In genomic region chr2:135093685-135094340, GRCh38 we compare ENCODE assay signal across 27 cellular contexts. TPM values are rescaled to one million over a fixed set of nuclear protein-coding genes. Genes with fewer than 3 reads are reported as not detected.
DNase-seq lines count a peak whose midpoint lies in the region; ATAC-seq, FAIRE-seq and TF ChIP-seq lines count a peak whose summit lies in the region.
"Had no signal": no experiment of that assay in that cellular context is flagged by ENCODE, and none has a peak within 500 bp of the region (broad histone marks: within the 10 kb centered on the region; RNA-seq: fewer than 3 reads in every experiment).

No MANE protein-coding gene starts in this region.

- no peak for TF ChIP-seq POLR2A in transverse colon (IDR thresholded peaks at IDR 0.05)

- in situ Hi-C loops in transverse colon (cut with MboI; ENCODE audit: low pct_ligation_motif_present in 1 of 4, low pct_unique_long_range_greater_than_20kb in 1 of 4, low sequenced_read_pairs in 3 of 4) = no loop called here

- ATAC-seq in HG03460 (IDR thresholded peaks at IDR 0.05; ENCODE audit: unreplicated experiment) = no peak
- ATAC-seq: lower lobe of right lung had no signal

- peaks cover 0 to 45% (median 24%) of the 10 kb centered on the region in 4 donors for H3K4me1 ChIP-seq in transverse colon
- H3K4me1 ChIP-seq: BLaER1, lower lobe of right lung, SJSA1 had no signal

- peaks cover 0 to 7% of the 10 kb centered on the region in 2 donors for H3K9me3 ChIP-seq in transverse colon
- H3K9me3 ChIP-seq: lower lobe of right lung, Peyer's patch, SJSA1 had no signal

- FAIRE-seq in endometrium (lab: Jason Lieb, UNC) = peak; percentile 41
- FAIRE-seq: H1 had no signal

- no peaks in the 10 kb centered on the region for H3K36me3 ChIP-seq in transverse colon

- intact Hi-C loops in transverse colon (cut with DNase I; ENCODE audit: low total_unique reads) = no loop called here

- peak overlapping the region; percentile 32 to 45 (median 38) for H3K27ac ChIP-seq in transverse colon
- H3K27ac ChIP-seq: BLaER1, cardiac muscle cell, KMS-11, lower lobe of right lung, SJSA1 had no signal

- 67 to 73% methylated on average over 3 of the region's 3 CpGs for WGBS in transverse colon (ENCODE audit: low coverage in 1 of 2), 2 donors

- no peak for TF ChIP-seq EP300 in transverse colon (IDR thresholded peaks at IDR 0.05; ENCODE audit: low read depth)

- no peaks in the 10 kb centered on the region for H3K27me3 ChIP-seq in transverse colon
- H3K27me3 ChIP-seq: BLaER1, cardiac muscle cell, Peyer's patch, SJSA1 had no signal

- TF ChIP-seq CTCF in transverse colon (IDR thresholded peaks at IDR 0.05) = no peak

- DNase-seq in NCI-H748 (lab: John Stamatoyannopoulos, UW; ENCODE audit: unreplicated experiment) (peak; percentile 10), NCI-H748 treated with DMSO at 0.1 percent for 48 hours (lab: John Stamatoyannopoulos, UW) (no peak), NCI-H774 (lab: John Stamatoyannopoulos, UW) (peak; percentile 29), transverse colon (no peak), GM19240 (ENCODE audit: insufficient read length, low spot score) (no peak), NCI-H446 (lab: John Stamatoyannopoulos, UW) (no peak)
- DNase-seq: activated naive CD4-positive, alpha-beta T cell; activated T-cell treated with anti-CD3 and anti-CD28 coated beads, Interleukin-2, amount 50 U/mL, for 1 hour; amygdala; dermis blood vessel endothelial cell; hypothalamus; lower lobe of right lung; NCI-H2029; posterior cingulate gyrus had no signal

- H3K4me3 ChIP-seq in transverse colon = no peak overlapping the region
- H3K4me3 ChIP-seq: BLaER1, cardiac muscle cell, lower lobe of right lung, Peyer's patch, SJSA1 had no signal

RNA-seq across cellular contexts. Expression of gene RAB3GAP1, which starts 41.7 kb away (rescaled TPM):
- total RNA-seq in transverse colon = 10 to 100 TPM; 38.4 to 63.5 (median 53.8) TPM

RNA-seq across cellular contexts. Expression of gene MAP3K19, which starts 46.6 kb away (rescaled TPM):
- total RNA-seq in transverse colon = not detected
- total RNA-seq: cardiac muscle cell; dermis blood vessel endothelial cell; H1; mucosa of gallbladder; neural crest cell; Peyer's patch; subcutaneous adipose tissue; T-helper 1 cell treated with Interleukin-12 subunit alpha and Interleukin-12 subunit beta and Interleukin-4 antibody, amounts not matched to agents 30 ng/mL and 1 ng/mL, for 36 hours; ureter had no signal

Comparison
In these comparisons a context has a peak if more than half of its experiments do, and no peak if none do; other contexts are left out.
1. DNase-seq: peak in NCI-H748 (single experiment) and NCI-H774 (single experiment); none in NCI-H748 treated with DMSO at 0.1 percent for 48 hours (single experiment), transverse colon (single experiment), GM19240 (single experiment) and NCI-H446 (0 of 2).